30 cellular contexts compared by ENCODE assay signal in genomic region chr2:239517686-239518085, GRCh38.
"Had no signal": no experiment of that assay in that cellular context is flagged by ENCODE, and none has a peak within 500 bp of the region (broad histone marks: within the 10 kb centered on the region; RNA-seq: fewer than 3 reads in every experiment).

No MANE protein-coding gene starts in this region.

- H3K9me3 ChIP-seq: ascending aorta, breast epithelium had no signal

- H3K27me3 ChIP-seq: ascending aorta, cardiac muscle cell, dorsolateral prefrontal cortex had no signal

- H3K27ac ChIP-seq: ascending aorta, breast epithelium, cardiac muscle cell, coronary artery, dorsolateral prefrontal cortex had no signal

- DNase-seq: activated CD4-positive, alpha-beta memory T cell treated with anti-CD3 and anti-CD28 coated beads, Interleukin-2, amount 10 ng/mL, durations not matched to agents 7 days and 5 days; activated CD4-positive, alpha-beta T cell treated with anti-CD3 and anti-CD28 coated beads for 36 hours; activated CD4-positive, alpha-beta T cell treated with anti-CD3 and anti-CD28 coated beads, Interleukin-2, amount 10 ng/mL, durations not matched to agents 7 days and 5 days; activated CD4-positive, alpha-beta T cell treated with anti-CD3 and anti-CD28 coated beads, Interleukin-2, amount 50 U/mL, for 4 hours; activated CD4-positive, CD25-positive, alpha-beta regulatory T cell; activated CD4-positive, CD25-positive, alpha-beta regulatory T cell treated with anti-CD3 and anti-CD28 coated beads, Interleukin-2, amount 50 U/mL, for 72 hours; activated CD8-positive, alpha-beta memory T cell treated with anti-CD3 and anti-CD28 coated beads, Interleukin-2, amount 50 U/mL, for 48 hours; activated gamma-delta T cell; activated naive CD4-positive, alpha-beta T cell; activated naive CD4-positive, alpha-beta T cell treated with anti-CD3 and anti-CD28 coated beads, Interleukin-2, amount 10 ng/mL, durations not matched to agents 7 days and 5 days; activated naive CD8-positive, alpha-beta T cell treated with anti-CD3 and anti-CD28 coated beads, Interleukin-2, amount 10 ng/mL, durations not matched to agents 7 days and 5 days; activated T-cell treated with anti-CD3 and anti-CD28 coated beads for 4 hours; activated T-cell treated with anti-CD3 and anti-CD28 coated beads, Interleukin-2, amount 50 U/mL, for 24 hours; activated T-cell treated with anti-CD3 and anti-CD28 coated beads, Interleukin-2, amount 50 U/mL, for 72 hours; central memory CD4-positive, alpha-beta T cell; cerebellar nuclear complex; dorsolateral prefrontal cortex; effector memory CD4-positive, alpha-beta T cell; endodermal cell; foreskin fibroblast; head of caudate nucleus; T-helper 1 cell; T-helper 17 cell had no signal

- FAIRE-seq: frontal cortex had no signal

- ATAC-seq: activated CD4-positive, alpha-beta T cell treated with anti-CD3 and anti-CD28 coated beads for 36 hours; activated naive CD4-positive, alpha-beta T cell treated with anti-CD3 and anti-CD28 coated beads, Interleukin-2, amount 50 U/mL, for 72 hours; activated T-cell treated with anti-CD3 and anti-CD28 coated beads, Interleukin-2, amount 50 U/mL, for 72 hours; esophagus mucosa; T-helper 17 cell had no signal

- H3K36me3 ChIP-seq: ascending aorta, breast epithelium, cardiac muscle cell had no signal

- H3K4me3 ChIP-seq: ascending aorta, breast epithelium, cardiac muscle cell, coronary artery, dorsolateral prefrontal cortex had no signal

- H3K4me1 ChIP-seq: ascending aorta, breast epithelium had no signal
